17 cellular contexts compared by ENCODE assay signal in the genomic region with DNA sequence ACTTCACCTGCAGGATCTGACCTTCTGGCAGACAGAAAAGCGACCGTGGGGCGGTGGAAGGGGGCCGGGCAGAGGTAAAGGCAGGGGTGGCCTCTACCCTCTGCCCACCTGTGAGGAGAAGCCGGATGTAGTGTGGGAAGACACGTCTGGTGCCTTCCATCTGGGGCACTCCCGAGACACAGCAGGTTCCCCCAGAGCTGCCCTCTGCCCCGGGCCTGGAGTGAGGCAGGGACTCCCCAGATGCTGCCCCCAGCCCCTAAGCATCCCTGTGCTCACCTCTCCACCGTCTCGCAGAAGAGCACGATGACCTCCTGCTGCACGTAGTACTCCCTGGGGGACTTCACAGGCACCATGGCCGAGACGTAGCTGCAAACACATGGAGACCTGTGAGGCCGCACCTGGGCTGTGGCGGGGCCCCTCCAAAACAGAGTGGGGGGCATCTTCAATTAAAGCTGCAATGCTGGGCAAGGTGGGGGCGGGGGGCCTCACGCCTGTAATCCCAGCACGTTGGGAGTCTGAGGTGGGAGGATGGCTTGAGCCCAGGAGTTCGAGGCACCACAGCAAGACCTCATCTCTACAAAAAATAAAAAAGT.
DNase-seq lines count a peak whose midpoint lies in the region; ATAC-seq, FAIRE-seq and TF ChIP-seq lines count a peak whose summit lies in the region.
"Had no signal": no experiment of that assay in that cellular context is flagged by ENCODE, and none has a peak within 500 bp of the region (broad histone marks: within the 10 kb centered on the region; RNA-seq: fewer than 3 reads in every experiment).

No MANE protein-coding gene starts in this region.

- no peak for FAIRE-seq in small intestine (lab: Jason Lieb, UNC)
- FAIRE-seq: A204.1, GM12878, GM18507, K562 had no signal

- WGBS in endodermal cell (ENCODE audit: insufficient coverage in 1 of 2, insufficient read length in 1 of 2), 2 experiments = 87 to 94% methylated on average over 11 to 20 of the region's 20 CpGs
- 90 to 91% (median 91%) methylated on average over 20 of the region's 20 CpGs for WGBS in small intestine, 3 donors

- no peak overlapping the region for H3K27ac Mint-ChIP-seq in activated CD8-positive, alpha-beta T cell treated with anti-CD3 and anti-CD28 coated beads, Interleukin-2, amount 10 ng/mL, durations not matched to agents 7 days and 5 days
- H3K27ac Mint-ChIP-seq in activated CD8-positive, alpha-beta T cell treated with anti-CD3 and anti-CD28 coated beads for 36 hours = no peak overlapping the region
- H3K27ac Mint-ChIP-seq in endodermal cell (no peak overlapping the region), osteocyte (ENCODE audit: unreplicated experiment) (no peak overlapping the region)
- H3K27ac Mint-ChIP-seq: CD4-positive, CD25-positive, alpha-beta regulatory T cell had no signal

- intact Hi-C loops in activated CD8-positive, alpha-beta T cell treated with anti-CD3 and anti-CD28 coated beads for 36 hours (cut with micrococcal nuclease) = no loop called here

- H3K27me3 ChIP-seq in endodermal cell (ENCODE audit: control insufficient read depth, insufficient read depth, low read length, poor library complexity, severe bottlenecking) (no peaks in the 10 kb centered on the region), small intestine (ENCODE audit: control insufficient read depth in 2 of 2, insufficient read depth in 2 of 2, low read length in 2 of 2) (no peaks in the 10 kb centered on the region), brain microvascular endothelial cell (replicated peaks) (no peaks in the 10 kb centered on the region)

- POLR2A ChIA-PET in activated CD8-positive, alpha-beta T cell treated with anti-CD3 and anti-CD28 coated beads, Interleukin-2, amount 10 ng/mL, durations not matched to agents 7 days and 5 days (lab: Charles Lee) = no interaction called here
- POLR2A ChIA-PET in activated CD8-positive, alpha-beta T cell treated with anti-CD3 and anti-CD28 coated beads for 36 hours (lab: Charles Lee) = no interaction called here

- no peaks in the 10 kb centered on the region for H3K4me1 ChIP-seq in endodermal cell (ENCODE audit: control insufficient read depth, insufficient read depth, low read length)
- peaks cover 0 to 5% of the 10 kb centered on the region in 2 donors for H3K4me1 ChIP-seq in small intestine (ENCODE audit: control insufficient read depth in 2 of 2, insufficient read depth in 1 of 2, low read depth in 1 of 2, low read length in 1 of 2)

- in situ Hi-C loops in brain microvascular endothelial cell (cut with HindIII; ENCODE audit: low pct_ligation_motif_present, low sequenced_read_pairs) = no loop called here

- ATAC-seq in activated CD8-positive, alpha-beta T cell treated with anti-CD3 and anti-CD28 coated beads, Interleukin-2, amount 10 ng/mL, durations not matched to agents 7 days and 5 days = no peak
- no peak for ATAC-seq in activated CD8-positive, alpha-beta T cell treated with anti-CD3 and anti-CD28 coated beads for 36 hours
- ATAC-seq: GM12878, K562 had no signal

- DNase-seq in activated CD8-positive, alpha-beta T cell treated with anti-CD3 and anti-CD28 coated beads, Interleukin-2, amount 10 ng/mL, durations not matched to agents 7 days and 5 days = peak; percentile 7
- no peak for DNase-seq in activated CD8-positive, alpha-beta T cell treated with anti-CD3 and anti-CD28 coated beads for 36 hours
- DNase-seq in GM20000 (ENCODE audit: low spot score) (peak; percentile 24), endodermal cell (peak; percentile 37), osteocyte (ENCODE audit: extremely low spot score, unreplicated experiment) (peak; percentile 69), small intestine (no peak), brain microvascular endothelial cell (no peak)
- DNase-seq in activated T-cell treated with anti-CD3 and anti-CD28 coated beads, Interleukin-2, amount 50 U/mL, for 1 hour = no peak
- DNase-seq: CD4-positive, CD25-positive, alpha-beta regulatory T cell; NCI-H1048; NCI-H2227 treated with DMSO at 0.1 percent for 48 hours; NCI-H526 had no signal

- no peak overlapping the region for H3K4me3 Mint-ChIP-seq in activated CD8-positive, alpha-beta T cell treated with anti-CD3 and anti-CD28 coated beads, Interleukin-2, amount 10 ng/mL, durations not matched to agents 7 days and 5 days
- H3K4me3 Mint-ChIP-seq in activated CD8-positive, alpha-beta T cell treated with anti-CD3 and anti-CD28 coated beads for 36 hours = no peak overlapping the region
- no peak overlapping the region for H3K4me3 Mint-ChIP-seq in endodermal cell
- H3K4me3 Mint-ChIP-seq in osteocyte (ENCODE audit: unreplicated experiment) = no peak overlapping the region
- H3K4me3 Mint-ChIP-seq: CD4-positive, CD25-positive, alpha-beta regulatory T cell had no signal

- no peaks in the 10 kb centered on the region for H3K36me3 Mint-ChIP-seq in activated CD8-positive, alpha-beta T cell treated with anti-CD3 and anti-CD28 coated beads, Interleukin-2, amount 10 ng/mL, durations not matched to agents 7 days and 5 days (ENCODE audit: low read depth)
- no peaks in the 10 kb centered on the region for H3K36me3 Mint-ChIP-seq in activated CD8-positive, alpha-beta T cell treated with anti-CD3 and anti-CD28 coated beads for 36 hours (ENCODE audit: low read depth)
- no peaks in the 10 kb centered on the region for H3K36me3 Mint-ChIP-seq in endodermal cell (ENCODE audit: low read depth)
- no peaks in the 10 kb centered on the region for H3K36me3 Mint-ChIP-seq in osteocyte (ENCODE audit: unreplicated experiment)

- H3K9me3 Mint-ChIP-seq in activated CD8-positive, alpha-beta T cell treated with anti-CD3 and anti-CD28 coated beads, Interleukin-2, amount 10 ng/mL, durations not matched to agents 7 days and 5 days (ENCODE audit: insufficient read depth) = no peaks in the 10 kb centered on the region
- H3K9me3 Mint-ChIP-seq in activated CD8-positive, alpha-beta T cell treated with anti-CD3 and anti-CD28 coated beads for 36 hours = no peaks in the 10 kb centered on the region
- H3K9me3 Mint-ChIP-seq in endodermal cell (no peaks in the 10 kb centered on the region), osteocyte (ENCODE audit: unreplicated experiment) (no peaks in the 10 kb centered on the region)
- H3K9me3 Mint-ChIP-seq: CD4-positive, CD25-positive, alpha-beta regulatory T cell had no signal

- TF ChIP-seq CTCF in activated CD8-positive, alpha-beta T cell treated with anti-CD3 and anti-CD28 coated beads for 36 hours (IDR thresholded peaks at IDR 0.05) = no peak
- TF ChIP-seq CTCF in GM20000 (IDR thresholded peaks at IDR 0.05; ENCODE audit: extremely low read depth, missing control alignments) (no peak), endodermal cell (conservative IDR thresholded peaks at IDR 0.05) (no peak), osteocyte (IDR thresholded peaks at IDR 0.05) (no peak), brain microvascular endothelial cell (IDR thresholded peaks at IDR 0.05; ENCODE audit: low read depth, low read length, missing control alignments) (no peak)

- H3K4me3 ChIP-seq in endodermal cell (ENCODE audit: low read length) (no peak overlapping the region), small intestine (ENCODE audit: low read depth in 1 of 2, low read length in 2 of 2) (no peak overlapping the region), brain microvascular endothelial cell (ENCODE audit: low read depth, low read length) (no peak overlapping the region)
- H3K4me3 ChIP-seq: GM12878, K562 had no signal

- no peak overlapping the region for H3K9ac ChIP-seq in endodermal cell (ENCODE audit: extremely low read depth, low read length, poor library complexity, severe bottlenecking)

- H3K9me3 ChIP-seq in endodermal cell (ENCODE audit: control insufficient read depth, low read length) (no peaks in the 10 kb centered on the region), small intestine (ENCODE audit: control insufficient read depth, low read depth) (no peaks in the 10 kb centered on the region)

- no peaks in the 10 kb centered on the region for H3K27me3 Mint-ChIP-seq in activated CD8-positive, alpha-beta T cell treated with anti-CD3 and anti-CD28 coated beads, Interleukin-2, amount 10 ng/mL, durations not matched to agents 7 days and 5 days (ENCODE audit: low read depth)
- H3K27me3 Mint-ChIP-seq in activated CD8-positive, alpha-beta T cell treated with anti-CD3 and anti-CD28 coated beads for 36 hours = no peaks in the 10 kb centered on the region
- H3K27me3 Mint-ChIP-seq in endodermal cell (ENCODE audit: insufficient read depth) = no peaks in the 10 kb centered on the region
- no peaks in the 10 kb centered on the region for H3K27me3 Mint-ChIP-seq in osteocyte (ENCODE audit: unreplicated experiment)
- H3K27me3 Mint-ChIP-seq: CD4-positive, CD25-positive, alpha-beta regulatory T cell had no signal

- H3K4me1 Mint-ChIP-seq in activated CD8-positive, alpha-beta T cell treated with anti-CD3 and anti-CD28 coated beads, Interleukin-2, amount 10 ng/mL, durations not matched to agents 7 days and 5 days (ENCODE audit: low read depth) = no peaks in the 10 kb centered on the region
- H3K4me1 Mint-ChIP-seq in activated CD8-positive, alpha-beta T cell treated with anti-CD3 and anti-CD28 coated beads for 36 hours (ENCODE audit: low read depth) = no peaks in the 10 kb centered on the region
- H3K4me1 Mint-ChIP-seq in endodermal cell (no peaks in the 10 kb centered on the region), osteocyte (ENCODE audit: unreplicated experiment) (no peaks in the 10 kb centered on the region)

- no peak overlapping the region for H3K27ac ChIP-seq in endodermal cell (ENCODE audit: low read depth, low read length)
- H3K27ac ChIP-seq in small intestine (ENCODE audit: low read depth in 1 of 2, low read length in 1 of 2) = no peak overlapping the region
- H3K27ac ChIP-seq in brain microvascular endothelial cell = no peak overlapping the region
- H3K27ac ChIP-seq: HL-60 had no signal

- H3K36me3 ChIP-seq in endodermal cell (ENCODE audit: control insufficient read depth, insufficient read depth, low read length) = no peaks in the 10 kb centered on the region
- H3K36me3 ChIP-seq in small intestine (ENCODE audit: control insufficient read depth in 2 of 2, insufficient read depth in 2 of 2, low read length in 2 of 2) = peaks cover 0 to 2% of the 10 kb centered on the region in 2 donors
- no peaks in the 10 kb centered on the region for H3K36me3 ChIP-seq in brain microvascular endothelial cell (replicated peaks)

- CTCF ChIA-PET in activated CD8-positive, alpha-beta T cell treated with anti-CD3 and anti-CD28 coated beads, Interleukin-2, amount 10 ng/mL, durations not matched to agents 7 days and 5 days (lab: Charles Lee) = no interaction called here
- CTCF ChIA-PET in activated CD8-positive, alpha-beta T cell treated with anti-CD3 and anti-CD28 coated beads for 36 hours (lab: Charles Lee) = no interaction called here

Comparison
In these comparisons a context has a peak if more than half of its experiments do, and no peak if none do; other contexts are left out.
1. DNase-seq: peak in activated CD8-positive, alpha-beta T cell treated with anti-CD3 and anti-CD28 coated beads, Interleukin-2, amount 10 ng/mL, durations not matched to agents 7 days and 5 days (single experiment), GM20000 (single experiment), endodermal cell (single experiment) and osteocyte (single experiment); none in activated CD8-positive, alpha-beta T cell treated with anti-CD3 and anti-CD28 coated beads for 36 hours (single experiment), activated T-cell treated with anti-CD3 and anti-CD28 coated beads, Interleukin-2, amount 50 U/mL, for 1 hour (single experiment), small intestine (single experiment) and brain microvascular endothelial cell (single experiment).